8 cellular contexts compared by ENCODE assay signal in the genomic region with DNA sequence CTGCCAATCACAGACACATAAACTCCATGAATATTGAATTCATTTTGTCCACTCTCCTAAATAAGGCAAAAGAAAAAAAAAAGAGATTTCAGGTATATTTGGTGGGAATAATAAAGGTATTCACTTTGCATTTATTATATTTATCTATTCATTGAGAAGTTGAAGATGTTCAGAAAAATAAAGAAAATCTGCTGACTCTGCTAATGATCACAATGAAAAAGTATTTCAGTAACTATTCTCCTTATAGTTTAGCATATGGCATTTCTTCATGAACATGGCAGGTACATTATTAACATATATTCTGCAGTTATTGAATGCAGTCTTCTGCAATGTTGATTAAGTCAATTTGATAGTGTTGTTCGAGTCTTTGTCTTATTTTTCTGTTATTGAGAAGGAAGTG.
"Had no signal": no experiment of that assay in that cellular context is flagged by ENCODE, and none has a peak within 500 bp of the region (broad histone marks: within the 10 kb centered on the region; RNA-seq: fewer than 3 reads in every experiment).

No MANE protein-coding gene starts in this region.

- H3K27ac ChIP-seq: KMS-11 had no signal

- ATAC-seq: GM23338 had no signal

- H3K4me3 ChIP-seq: GM23338 had no signal

- H3K9ac ChIP-seq: KMS-11 had no signal

- H2AFZ ChIP-seq: GM23338 had no signal

- H3K4me3 Mint-ChIP-seq: GM23338, H9 had no signal

- DNase-seq: H9, HCEC 1CT, KBM-7 had no signal

- H3K4me2 ChIP-seq: GM23338, KMS-11 had no signal

- H3K4me1 Mint-ChIP-seq: GM23338, H9 had no signal

- FAIRE-seq: H1, H54, HTR-8/SVneo had no signal

- H3K27ac Mint-ChIP-seq: GM23338, H9 had no signal
